ENCODE assay signal across 8 cellular contexts in the genomic region with DNA sequence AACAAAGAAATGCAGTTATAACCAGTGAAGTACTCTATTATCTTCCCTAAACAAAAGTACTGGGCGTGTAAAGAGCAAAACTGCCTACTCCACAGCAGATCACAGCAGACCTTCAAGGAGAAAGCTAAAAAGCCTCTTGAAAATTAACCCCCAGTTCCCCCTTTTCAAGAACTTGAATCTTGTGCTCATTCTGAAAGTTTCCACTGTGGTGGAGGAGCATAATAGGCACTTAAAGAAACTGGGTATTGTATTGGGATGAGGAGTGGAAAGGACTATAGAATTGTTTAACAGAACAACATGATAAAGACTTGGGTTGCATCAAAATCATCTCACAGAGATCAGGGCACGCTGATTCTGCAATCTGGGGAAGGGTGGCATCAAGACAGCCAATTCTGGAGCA. TPM values are rescaled to one million over a fixed set of nuclear protein-coding genes. Genes with fewer than 3 reads are reported as not detected.
DNase-seq lines count a peak whose midpoint lies in the region; FAIRE-seq and TF ChIP-seq lines count a peak whose summit lies in the region.

No MANE protein-coding gene starts in this region.

- peak overlapping the region; percentile 99 for H3K27ac Mint-ChIP-seq in Calu3 (ENCODE audit: unreplicated experiment)

- H3K4me1 ChIP-seq in OCI-LY3 (ENCODE audit: low read length), result peaks cover 29% of the 10 kb centered on the region
- H3K4me1 ChIP-seq in endocrine pancreas (ENCODE audit: control insufficient read depth, insufficient read depth, low read length), result no peaks in the 10 kb centered on the region
- H3K4me1 ChIP-seq in neutrophil (ENCODE audit: control insufficient read depth in 1 of 2, insufficient read depth in 1 of 2, low read depth in 1 of 2, low read length in 1 of 2), result peaks cover 72 to 81% of the 10 kb centered on the region in 2 experiments

- H3K27me3 Mint-ChIP-seq in Calu3 (ENCODE audit: unreplicated experiment), result no peaks in the 10 kb centered on the region

- H3K4me1 Mint-ChIP-seq in Calu3 (ENCODE audit: low read depth, unreplicated experiment), result peaks cover 33% of the 10 kb centered on the region

- CTCF ChIA-PET in Calu3 (lab: Charles Lee), result no interaction called here

- no peak overlapping the region for H3K9ac ChIP-seq in OCI-LY3 (ENCODE audit: low read length)
- H3K9ac ChIP-seq in endocrine pancreas (ENCODE audit: control insufficient read depth, insufficient read depth, low read length), result no peak overlapping the region

- H3K27me3 ChIP-seq in OCI-LY3 (ENCODE audit: low read depth, low read length) (no peaks in the 10 kb centered on the region), endocrine pancreas (ENCODE audit: control insufficient read depth, insufficient read depth, low read length) (no peaks in the 10 kb centered on the region), neutrophil (no peaks in the 10 kb centered on the region)

- intact Hi-C loops in Calu3 (cut with micrococcal nuclease; ENCODE audit: unreplicated experiment), result loop anchor here (10.0 kb wide), 2 partner anchors 69 to 99 kb away; a partner anchor contains a TSS

- H3K79me2 ChIP-seq in OCI-LY3 (ENCODE audit: low read length), result peaks cover 13% of the 10 kb centered on the region

- peak overlapping the region; percentile 10; the same call in 1 of the 2 replicates for H3K27ac ChIP-seq in OCI-LY3 (ENCODE audit: low read length)
- peak overlapping the region; percentile 97 for H3K27ac ChIP-seq in neutrophil

- H3K4me3 ChIP-seq in OCI-LY3 (ENCODE audit: low read length) (peak overlapping the region; percentile 91; the same call in 1 of the 2 replicates), endocrine pancreas (ENCODE audit: control insufficient read depth, insufficient read depth, low read length) (peak overlapping the region; percentile 69), neutrophil (ENCODE audit: low read depth in 1 of 2, low read length in 1 of 2) (peak overlapping the region; percentile 91 to 92)

- peak overlapping the region; percentile 74 for H3K4me2 ChIP-seq in OCI-LY3 (ENCODE audit: low read length)

- FAIRE-seq in frontal cortex (lab: Jason Lieb, UNC), result no peak

- no peak overlapping the region for H2AFZ ChIP-seq in OCI-LY3 (ENCODE audit: low read depth, low read length)

- H3K9me3 ChIP-seq in OCI-LY3 (ENCODE audit: insufficient read depth, low read length) (no peaks in the 10 kb centered on the region), endocrine pancreas (ENCODE audit: control insufficient read depth, low read length) (no peaks in the 10 kb centered on the region), neutrophil (no peaks in the 10 kb centered on the region)

- no peaks in the 10 kb centered on the region for H4K20me1 ChIP-seq in OCI-LY3 (ENCODE audit: insufficient read depth, low read length)

- no TSS peak for BruUV-seq in Calu3 (replicated peaks; lab: Mats Ljungman, UMichigan)

- peaks cover 72% of the 10 kb centered on the region for H3K36me3 Mint-ChIP-seq in Calu3 (ENCODE audit: insufficient read depth, unreplicated experiment)

- peaks cover 4% of the 10 kb centered on the region for H3K36me3 ChIP-seq in OCI-LY3 (replicated peaks; ENCODE audit: low read depth, low read length)
- no peaks in the 10 kb centered on the region for H3K36me3 ChIP-seq in endocrine pancreas (ENCODE audit: control insufficient read depth, insufficient read depth, low read length)
- H3K36me3 ChIP-seq in neutrophil, result no peaks in the 10 kb centered on the region

- no peak for DNase-seq in Calu3
- no peak for DNase-seq in NCI-H1694 (lab: John Stamatoyannopoulos, UW)
- no peak for DNase-seq in frontal cortex (ENCODE audit: low spot score in 2 of 2)
- DNase-seq in GM19240 (ENCODE audit: insufficient read length, low spot score), result no peak
- DNase-seq in AG08395 (ENCODE audit: low spot score), result no peak

- no peaks in the 10 kb centered on the region for H3K9me3 Mint-ChIP-seq in Calu3 (ENCODE audit: low read depth, unreplicated experiment)

- H3K4me3 Mint-ChIP-seq in Calu3 (ENCODE audit: low read depth, unreplicated experiment), result peak overlapping the region; percentile 81

- no peak for TF ChIP-seq CTCF in Calu3 (IDR thresholded peaks at IDR 0.05; ENCODE audit: unreplicated experiment)
- no peak for TF ChIP-seq CTCF in OCI-LY3 (IDR thresholded peaks at IDR 0.05; ENCODE audit: low read depth, low read length)
- no peak for TF ChIP-seq CTCF in neutrophil (IDR thresholded peaks at IDR 0.05)

RNA-seq across cellular contexts. Expression of a gene that starts 2.0 kb away (rescaled TPM):
- total RNA-seq in Calu3 (2022) (12.5 and 16.4 TPM in 2 replicates), frontal cortex (15.5 TPM)

RNA-seq across cellular contexts. Expression of a gene that starts 51.1 kb away (rescaled TPM):
- total RNA-seq in Calu3 (2022) (not detected in 2 replicates), frontal cortex (not detected)
